ENCODE assay signal across 1 cellular context in genomic region chr9:126526218-126527108, GRCh38.
TF ChIP-seq lines count a peak whose summit lies in the region.

No MANE protein-coding gene starts in this region.

TF ChIP-seq in liver, 16 proteins besides CTCF, POLR2A, EP300 and RAD21 (continued from another document):
- TF ChIP-seq, protein P1, sequence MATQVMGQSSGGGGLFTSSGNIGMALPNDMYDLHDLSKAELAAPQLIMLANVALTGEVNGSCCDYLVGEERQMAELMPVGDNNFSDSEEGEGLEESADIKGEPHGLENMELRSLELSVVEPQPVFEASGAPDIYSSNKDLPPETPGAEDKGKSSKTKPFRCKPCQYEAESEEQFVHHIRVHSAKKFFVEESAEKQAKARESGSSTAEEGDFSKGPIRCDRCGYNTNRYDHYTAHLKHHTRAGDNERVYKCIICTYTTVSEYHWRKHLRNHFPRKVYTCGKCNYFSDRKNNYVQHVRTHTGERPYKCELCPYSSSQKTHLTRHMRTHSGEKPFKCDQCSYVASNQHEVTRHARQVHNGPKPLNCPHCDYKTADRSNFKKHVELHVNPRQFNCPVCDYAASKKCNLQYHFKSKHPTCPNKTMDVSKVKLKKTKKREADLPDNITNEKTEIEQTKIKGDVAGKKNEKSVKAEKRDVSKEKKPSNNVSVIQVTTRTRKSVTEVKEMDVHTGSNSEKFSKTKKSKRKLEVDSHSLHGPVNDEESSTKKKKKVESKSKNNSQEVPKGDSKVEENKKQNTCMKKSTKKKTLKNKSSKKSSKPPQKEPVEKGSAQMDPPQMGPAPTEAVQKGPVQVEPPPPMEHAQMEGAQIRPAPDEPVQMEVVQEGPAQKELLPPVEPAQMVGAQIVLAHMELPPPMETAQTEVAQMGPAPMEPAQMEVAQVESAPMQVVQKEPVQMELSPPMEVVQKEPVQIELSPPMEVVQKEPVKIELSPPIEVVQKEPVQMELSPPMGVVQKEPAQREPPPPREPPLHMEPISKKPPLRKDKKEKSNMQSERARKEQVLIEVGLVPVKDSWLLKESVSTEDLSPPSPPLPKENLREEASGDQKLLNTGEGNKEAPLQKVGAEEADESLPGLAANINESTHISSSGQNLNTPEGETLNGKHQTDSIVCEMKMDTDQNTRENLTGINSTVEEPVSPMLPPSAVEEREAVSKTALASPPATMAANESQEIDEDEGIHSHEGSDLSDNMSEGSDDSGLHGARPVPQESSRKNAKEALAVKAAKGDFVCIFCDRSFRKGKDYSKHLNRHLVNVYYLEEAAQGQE (IDR thresholded peaks at IDR 0.05), result no peak
- no peak for TF ChIP-seq EGR1 (IDR thresholded peaks at IDR 0.05; ENCODE audit: low read depth in 2 of 2)
- TF ChIP-seq FOXA2 (IDR thresholded peaks at IDR 0.05), result no peak
- TF ChIP-seq FOXA1 (IDR thresholded peaks at IDR 0.05), result no peak
- no peak for TF ChIP-seq TAF1 (conservative IDR thresholded peaks at IDR 0.05)
- TF ChIP-seq HNF4A (conservative IDR thresholded peaks at IDR 0.05), result peak in 1 of 2 donors; percentile 24
- TF ChIP-seq NR2F2 (IDR thresholded peaks at IDR 0.05), result peak; percentile 51
- no peak for TF ChIP-seq GABPA (IDR thresholded peaks at IDR 0.05 in 1 of 2, conservative IDR thresholded peaks at IDR 0.05 in 1 of 2)
- TF ChIP-seq RXRA (IDR thresholded peaks at IDR 0.05), result peak; percentile 62 to 65
